Comparison of ENCODE assay signal across 23 cellular contexts in genomic region chr12:33488036-33488435, GRCh38. TPM values are rescaled to one million over a fixed set of nuclear protein-coding genes. Genes with fewer than 3 reads are reported as not detected.
"Had no signal": no experiment of that assay in that cellular context is flagged by ENCODE, and none has a peak within 500 bp of the region (broad histone marks: within the 10 kb centered on the region; RNA-seq: fewer than 3 reads in every experiment).

No MANE protein-coding gene starts in this region.

- H3K9me2 ChIP-seq: SK-N-SH had no signal

- DNase-seq: activated CD4-positive, alpha-beta T cell treated with anti-CD3 and anti-CD28 coated beads, Interleukin-2, amount 10 ng/mL, durations not matched to agents 7 days and 5 days; activated CD8-positive, alpha-beta T cell treated with anti-CD3 and anti-CD28 coated beads, Interleukin-2, amount 10 ng/mL, durations not matched to agents 7 days and 5 days; activated naive CD4-positive, alpha-beta T cell treated with anti-CD3 and anti-CD28 coated beads for 36 hours; activated T-cell treated with anti-CD3 and anti-CD28 coated beads, Interleukin-2, amount 50 U/mL, for 24 hours; brain microvascular endothelial cell; foreskin fibroblast; glutamatergic neuron; left lung; naive thymus-derived CD8-positive, alpha-beta T cell; pancreas; sigmoid colon; SK-N-SH; stimulated activated CD8-positive, alpha-beta memory T cell treated with anti-CD3 and anti-CD28 coated beads, Interleukin-4, amount 100 ng/mL, for 48 hours; stimulated activated naive CD4-positive, alpha-beta T cell treated with Interleukin-2 at 50 U/mL for 16 hours; T-helper 1 cell; T1000; thyroid gland had no signal

- H3K4me2 ChIP-seq: SK-N-SH had no signal

- H3K4me3 ChIP-seq: coronary artery, left lung, pancreas, sigmoid colon, thyroid gland had no signal

- FAIRE-seq: keratinocyte, pancreas, urothelium cell line had no signal

- H3K9ac ChIP-seq: SK-N-SH had no signal

- H3K27me3 ChIP-seq: brain microvascular endothelial cell, left lung, pancreas, sigmoid colon, thyroid gland had no signal

- H3K9me3 ChIP-seq: pancreas, sigmoid colon, SK-N-SH, thyroid gland had no signal

- ATAC-seq: activated CD4-positive, CD25-positive, alpha-beta regulatory T cell treated with anti-CD3 and anti-CD28 coated beads, Interleukin-2, amount 50 U/mL, for 24 hours; activated CD8-positive, alpha-beta T cell treated with anti-CD3 and anti-CD28 coated beads, Interleukin-2, amount 10 ng/mL, durations not matched to agents 7 days and 5 days; left lung; naive thymus-derived CD8-positive, alpha-beta T cell; pancreas had no signal

- H3K4me1 ChIP-seq: left lung, pancreas, sigmoid colon, thyroid gland had no signal

- H3K36me3 ChIP-seq: brain microvascular endothelial cell, left lung, pancreas, sigmoid colon, thyroid gland had no signal

- H3K27ac ChIP-seq: brain microvascular endothelial cell, coronary artery, left lung, pancreas, sigmoid colon, thyroid gland had no signal

RNA-seq across cellular contexts. Expression of gene SYT10, which starts 48.4 kb away (rescaled TPM):
- total RNA-seq: activated CD4-positive, alpha-beta T cell treated with anti-CD3 and anti-CD28 coated beads, Interleukin-2, amount 10 ng/mL, durations not matched to agents 7 days and 5 days; activated CD8-positive, alpha-beta T cell treated with anti-CD3 and anti-CD28 coated beads, Interleukin-2, amount 10 ng/mL, durations not matched to agents 7 days and 5 days; activated naive CD4-positive, alpha-beta T cell treated with anti-CD3 and anti-CD28 coated beads for 36 hours; left lung; naive thymus-derived CD8-positive, alpha-beta T cell; pulmonary artery endothelial cell; subcutaneous adipose tissue; thyroid gland had no signal
- polyA plus RNA-seq: keratinocyte; naive thymus-derived CD8-positive, alpha-beta T cell; SK-N-SH had no signal
